ENCODE assay signal across 8 cellular contexts in genomic region chr10:35642023-35642792, GRCh38. TPM values are rescaled to one million over a fixed set of nuclear protein-coding genes. Genes with fewer than 3 reads are reported as not detected.
A peak's percentile ranks its signal among the peaks of the same experiment; 100 is the strongest.
DNase-seq lines count a peak whose midpoint lies in the region; ATAC-seq, FAIRE-seq and TF ChIP-seq lines count a peak whose summit lies in the region.

FZD8 (minus strand) TSS chr10:35642296; CDS start chr10:35641429, 867 bp downstream.

- peak within 1 kb of the TSS; percentile 88 for H3K4me3 Mint-ChIP-seq in astrocyte (ENCODE audit: unreplicated experiment)

- H3K9me3 ChIP-seq in astrocyte (ENCODE audit: insufficient read depth, low read depth, low read length) (no peaks in the 10 kb centered on the region), right cardiac atrium (ENCODE audit: control insufficient read depth, low read length) (no peaks in the 10 kb centered on the region)

- H3K9me3 Mint-ChIP-seq in astrocyte (ENCODE audit: unreplicated experiment), result no peaks in the 10 kb centered on the region

- under 1% methylated on average over 82 of the region's 82 CpGs for WGBS in right cardiac atrium

- H4K20me1 ChIP-seq in astrocyte (ENCODE audit: insufficient read depth, low read length), result peaks cover 12% of the 10 kb centered on the region

- H3K36me3 Mint-ChIP-seq in astrocyte (ENCODE audit: low read depth, unreplicated experiment), result peaks cover 3% of the 10 kb centered on the region

- peaks cover 30% of the 10 kb centered on the region for H3K79me2 ChIP-seq in astrocyte (ENCODE audit: insufficient read depth, low read length)

- H3K4me2 ChIP-seq in astrocyte (ENCODE audit: low read length), result peak within 1 kb of the TSS; percentile 100

- peak within 1 kb of the TSS; percentile 58 for H3K4me3 ChIP-seq in GM12864 (ENCODE audit: low read depth, low read length)
- peak within 1 kb of the TSS; percentile 43 for H3K4me3 ChIP-seq in HFF-Myc (replicated peaks; ENCODE audit: low read depth, low read length)
- peak within 1 kb of the TSS; percentile 67 for H3K4me3 ChIP-seq in astrocyte (ENCODE audit: insufficient read depth, low read depth, low read length)
- H3K4me3 ChIP-seq in right cardiac atrium (ENCODE audit: low read length), result peak within 1 kb of the TSS; percentile 73

- FAIRE-seq in astrocyte (lab: Jason Lieb, UNC) (no peak), urothelium cell line (lab: Jason Lieb, UNC) (peak; percentile 23)

- peak; percentile 95 to 96 for ATAC-seq in right cardiac atrium

- H3K27ac ChIP-seq in astrocyte (ENCODE audit: low read depth, low read length), result peak within 1 kb of the TSS; percentile 55
- H3K27ac ChIP-seq in right cardiac atrium (ENCODE audit: low read length), result peak within 1 kb of the TSS; percentile 85

- H3K27me3 ChIP-seq in astrocyte (ENCODE audit: insufficient read depth, low read length) (no peaks in the 10 kb centered on the region), right cardiac atrium (ENCODE audit: control insufficient read depth, insufficient read depth) (no peaks in the 10 kb centered on the region)

- H2AFZ ChIP-seq in astrocyte (ENCODE audit: low read depth, low read length), result peak within 1 kb of the TSS; percentile 91

- no peaks in the 10 kb centered on the region for H3K36me3 ChIP-seq in astrocyte (ENCODE audit: insufficient read depth, low read length)

- no peak within 1 kb of the TSS for H3K27ac Mint-ChIP-seq in astrocyte (ENCODE audit: unreplicated experiment)

- DNase-seq in GM12864 (ENCODE audit: low read depth) (peak; percentile 27), HFF-Myc (ENCODE audit: extremely low read depth, low read depth) (peak; percentile 17), MV-4-11 (lab: John Stamatoyannopoulos, UW) (peak; percentile 85), T-helper 1 cell (peak; percentile 38 to 73 (median 55)), astrocyte (ENCODE audit: low read depth) (peak; percentile 84), right cardiac atrium (peak; percentile 94 to 98 (median 97)), pulmonary artery endothelial cell (ENCODE audit: low read depth, low spot score) (peak; percentile 73), urothelium cell line (ENCODE audit: low spot score) (peak; percentile 93)

- H3K4me1 Mint-ChIP-seq in astrocyte (ENCODE audit: low read depth, unreplicated experiment), result peaks cover 15% of the 10 kb centered on the region

- peak within 1 kb of the TSS; percentile 77 for H3K9ac ChIP-seq in astrocyte (ENCODE audit: low read length)

- H3K4me1 ChIP-seq in astrocyte (ENCODE audit: insufficient read depth, low read length), result peaks cover 19% of the 10 kb centered on the region
- H3K4me1 ChIP-seq in right cardiac atrium (ENCODE audit: control insufficient read depth, insufficient read depth, low read length), result no peaks in the 10 kb centered on the region

- TF ChIP-seq CTCF in GM12864 (IDR thresholded peaks at IDR 0.05; ENCODE audit: low read depth, low read length, missing control alignments) (peak; percentile 8), HFF-Myc (IDR thresholded peaks at IDR 0.05; ENCODE audit: low read depth, low read length, missing control alignments) (no peak), astrocyte (IDR thresholded peaks at IDR 0.05; ENCODE audit: insufficient read depth, low read depth, low read length) (no peak)

- intact Hi-C loops in right cardiac atrium (cut with DNase I), result loop anchor here in 2 of 4 donors (5.0 to 10.0 kb wide), 3 partner anchors 113 to 280 kb away; no protein-coding TSS in a partner anchor

- peaks cover 5% of the 10 kb centered on the region for H3K27me3 Mint-ChIP-seq in astrocyte (ENCODE audit: low read depth, unreplicated experiment)

RNA-seq across cellular contexts. Expression of gene FZD8, which starts in this region (rescaled TPM):
- 17.2 and 30.9 TPM in 2 replicates for total RNA-seq in astrocyte
- 10 to 100 TPM; 13.2 to 21.6 (median 17.4) TPM for total RNA-seq in right cardiac atrium
- polyA plus RNA-seq in right cardiac atrium, result 5.7 TPM
- 19.3 and 45.4 TPM in 2 replicates for total RNA-seq in pulmonary artery endothelial cell

Comparison
In these comparisons a context has a peak if more than half of its experiments do, and no peak if none do; other contexts are left out.
1. Peak in every context shown above with its lines: DNase-seq, ATAC-seq, H3K4me3 ChIP-seq and H3K27ac ChIP-seq.
2. DNase-seq: peak in every context shown above with its lines; median percentile 97 in right cardiac atrium; 93 in urothelium cell line; 85 in MV-4-11; 84 in astrocyte; 73 in pulmonary artery endothelial cell; 55 in T-helper 1 cell; 27 in GM12864; 17 in HFF-Myc.